Comparison of ENCODE assay signal across 1 cellular context in the genomic region with DNA sequence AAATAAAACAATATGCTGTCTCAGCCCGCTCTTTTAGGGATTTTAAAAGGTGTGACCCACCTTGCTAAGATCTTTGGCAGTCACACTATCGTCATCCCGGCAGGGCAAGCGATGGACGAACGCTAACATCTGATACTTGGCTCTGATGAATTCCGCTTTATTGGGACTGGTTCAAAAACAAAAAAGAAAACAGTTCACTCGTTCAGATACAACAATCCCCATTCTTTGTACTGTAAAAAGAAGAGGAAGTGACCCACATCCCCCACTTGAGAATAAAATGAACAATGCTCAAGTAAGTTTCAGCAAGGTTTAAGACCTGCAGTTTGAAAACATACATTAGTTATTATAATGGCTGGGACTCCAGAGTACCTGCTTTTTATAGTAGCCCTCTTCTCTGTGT.
TF ChIP-seq lines count a peak whose summit lies in the region.

No MANE protein-coding gene starts in this region.

TF ChIP-seq in endothelial cell of umbilical vein, 7 proteins besides CTCF, POLR2A, EP300 and RAD21:
- TF ChIP-seq, protein P1, sequence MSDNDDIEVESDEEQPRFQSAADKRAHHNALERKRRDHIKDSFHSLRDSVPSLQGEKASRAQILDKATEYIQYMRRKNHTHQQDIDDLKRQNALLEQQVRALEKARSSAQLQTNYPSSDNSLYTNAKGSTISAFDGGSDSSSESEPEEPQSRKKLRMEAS (IDR thresholded peaks at IDR 0.05; ENCODE audit: insufficient read depth, insufficient read length), result no peak
